36 cellular contexts compared by ENCODE assay signal in genomic region chr3:46365737-46366524, GRCh38.
"Had no signal": no experiment of that assay in that cellular context is flagged by ENCODE, and none has a peak within 500 bp of the region (broad histone marks: within the 10 kb centered on the region; RNA-seq: fewer than 3 reads in every experiment).

No MANE protein-coding gene starts in this region.

- H3K9me3 Mint-ChIP-seq: activated naive CD8-positive, alpha-beta T cell treated with anti-CD3 and anti-CD28 coated beads for 36 hours; activated T-cell treated with anti-CD3 and anti-CD28 coated beads, Interleukin-2, amount 50 U/mL, for 72 hours; brain; nephron progenitor cell; stimulated activated memory B cell treated with anti-CD40 and anti-IgM and Interleukin-4, amounts not matched to agents 10 μg/mL and 1 μg/mL and 100 μg/mL, for 72 hours; stimulated activated naive CD8-positive, alpha-beta T cell treated with anti-CD3 and anti-CD28 coated beads, Interleukin-15, amount 100 ng/mL, for 72 hours; T-cell; type B pancreatic cell had no signal

- H3K27ac Mint-ChIP-seq: activated CD8-positive, alpha-beta memory T cell treated with anti-CD3 and anti-CD28 coated beads, Interleukin-2, amount 10 ng/mL, durations not matched to agents 7 days and 5 days; activated naive CD8-positive, alpha-beta T cell treated with anti-CD3 and anti-CD28 coated beads for 36 hours; activated T-cell treated with anti-CD3 and anti-CD28 coated beads, Interleukin-2, amount 50 U/mL, for 72 hours; brain; nephron progenitor cell; progenitor cell of endocrine pancreas; stimulated activated memory B cell treated with anti-CD40 and anti-IgM and Interleukin-4, amounts not matched to agents 10 μg/mL and 1 μg/mL and 100 μg/mL, for 72 hours; stimulated activated naive CD8-positive, alpha-beta T cell treated with anti-CD3 and anti-CD28 coated beads, Interleukin-15, amount 100 ng/mL, for 72 hours; type B pancreatic cell had no signal

- H3K27me3 ChIP-seq: ascending aorta, neutrophil, ovary, right lobe of liver, vagina had no signal

- H3K27me3 Mint-ChIP-seq: stimulated activated memory B cell treated with anti-CD40 and anti-IgM and Interleukin-4, amounts not matched to agents 10 μg/mL and 1 μg/mL and 100 μg/mL, for 72 hours; T-cell had no signal

- H3K36me3 Mint-ChIP-seq: activated naive CD8-positive, alpha-beta T cell treated with anti-CD3 and anti-CD28 coated beads for 36 hours; brain; stimulated activated memory B cell treated with anti-CD40 and anti-IgM and Interleukin-4, amounts not matched to agents 10 μg/mL and 1 μg/mL and 100 μg/mL, for 72 hours; T-cell; type B pancreatic cell had no signal

- H3K36me3 ChIP-seq: adrenal gland, ascending aorta, heart left ventricle, left ventricle myocardium inferior, neutrophil, ovary, right lobe of liver, vagina had no signal

- DNase-seq: activated CD4-positive, alpha-beta T cell treated with anti-CD3 and anti-CD28 coated beads for 48 hours; activated CD8-positive, alpha-beta memory T cell treated with anti-CD3 and anti-CD28 coated beads, Interleukin-2, amount 10 ng/mL, durations not matched to agents 7 days and 5 days; activated CD8-positive, alpha-beta T cell treated with anti-CD3 and anti-CD28 coated beads, Interleukin-2, amount 10 ng/mL, durations not matched to agents 7 days and 5 days; activated effector memory CD4-positive, alpha-beta T cell treated with Interleukin-2 at 50 U/mL for 16 hours; activated naive CD4-positive, alpha-beta T cell treated with Interleukin-2 at 50 U/mL for 16 hours; activated naive CD8-positive, alpha-beta T cell treated with anti-CD3 and anti-CD28 coated beads for 36 hours; activated T-cell treated with anti-CD3 and anti-CD28 coated beads, Interleukin-2, amount 50 U/mL, for 72 hours; adrenal gland; effector CD8-positive, alpha-beta T cell; erythroblast; foreskin fibroblast; heart left ventricle; hypothalamus; left ventricle myocardium inferior; mucosa of descending colon; nephron progenitor cell; ovary; right lobe of liver; stimulated activated CD4-positive, alpha-beta T cell treated with anti-CD3 and anti-CD28 coated beads, Interleukin-12 subunit alpha, Interleukin-12 subunit beta, amount 100 ng/mL, for 4 hours; stimulated activated CD4-positive, alpha-beta T cell treated with anti-CD3 and anti-CD28 coated beads, Interleukin-4, amount 100 ng/mL, for 24 hours; stimulated activated naive CD8-positive, alpha-beta T cell treated with anti-CD3 and anti-CD28 coated beads, Interleukin-15, amount 100 ng/mL, for 72 hours; substantia nigra; T-cell; T-helper 9 cell had no signal

- FAIRE-seq: TTC549 had no signal

- H3K4me3 Mint-ChIP-seq: activated CD8-positive, alpha-beta memory T cell treated with anti-CD3 and anti-CD28 coated beads, Interleukin-2, amount 10 ng/mL, durations not matched to agents 7 days and 5 days; activated CD8-positive, alpha-beta T cell treated with anti-CD3 and anti-CD28 coated beads, Interleukin-2, amount 10 ng/mL, durations not matched to agents 7 days and 5 days; activated naive CD8-positive, alpha-beta T cell treated with anti-CD3 and anti-CD28 coated beads for 36 hours; activated T-cell treated with anti-CD3 and anti-CD28 coated beads, Interleukin-2, amount 50 U/mL, for 72 hours; brain; nephron progenitor cell; stimulated activated memory B cell treated with anti-CD40 and anti-IgM and Interleukin-4, amounts not matched to agents 10 μg/mL and 1 μg/mL and 100 μg/mL, for 72 hours; stimulated activated naive CD8-positive, alpha-beta T cell treated with anti-CD3 and anti-CD28 coated beads, Interleukin-15, amount 100 ng/mL, for 72 hours; T-cell; type B pancreatic cell had no signal

- H3K27ac ChIP-seq: adrenal gland, ascending aorta, heart left ventricle, left ventricle myocardium inferior, neutrophil, ovary, right lobe of liver, skin epidermis, vagina, VCaP had no signal

- H3K4me1 ChIP-seq: ascending aorta, left ventricle myocardium inferior, right lobe of liver had no signal

- H3K4me3 ChIP-seq: adrenal gland, ascending aorta, heart left ventricle, left ventricle myocardium inferior, lung, mucosa of descending colon, ovary, right lobe of liver, skin epidermis, vagina had no signal

- ATAC-seq: activated CD4-positive, CD25-positive, alpha-beta regulatory T cell treated with anti-CD3 and anti-CD28 coated beads, Interleukin-2, amount 50 U/mL, for 24 hours; activated CD8-positive, alpha-beta memory T cell treated with anti-CD3 and anti-CD28 coated beads, Interleukin-2, amount 10 ng/mL, durations not matched to agents 7 days and 5 days; activated CD8-positive, alpha-beta T cell treated with anti-CD3 and anti-CD28 coated beads, Interleukin-2, amount 10 ng/mL, durations not matched to agents 7 days and 5 days; activated T-cell treated with anti-CD3 and anti-CD28 coated beads, Interleukin-2, amount 50 U/mL, for 72 hours; heart left ventricle; mucosa of descending colon; right lobe of liver; stimulated activated memory B cell treated with anti-CD40 and anti-IgM and Interleukin-4, amounts not matched to agents 10 μg/mL and 1 μg/mL and 100 μg/mL, for 72 hours; stimulated activated naive CD8-positive, alpha-beta T cell treated with anti-CD3 and anti-CD28 coated beads, Interleukin-15, amount 100 ng/mL, for 72 hours; T-cell had no signal

- H3K9me3 ChIP-seq: adrenal gland, ascending aorta, heart left ventricle, left ventricle myocardium inferior, mucosa of descending colon, neutrophil, ovary, right lobe of liver, vagina had no signal
